Comparison of ENCODE assay signal across 33 cellular contexts in genomic region chr19:18964121-18964520, GRCh38. TPM values are rescaled to one million over a fixed set of nuclear protein-coding genes. Genes with fewer than 3 reads are reported as not detected.
"Had no signal": no experiment of that assay in that cellular context is flagged by ENCODE, and none has a peak within 500 bp of the region (broad histone marks: within the 10 kb centered on the region; RNA-seq: fewer than 3 reads in every experiment).

No MANE protein-coding gene starts in this region.

- FAIRE-seq: astrocyte, bronchial epithelial cell had no signal

- ATAC-seq: activated naive CD4-positive, alpha-beta T cell treated with anti-CD3 and anti-CD28 coated beads, Interleukin-2, amount 50 U/mL, for 72 hours; activated naive CD8-positive, alpha-beta T cell treated with anti-CD3 and anti-CD28 coated beads, Interleukin-2, amount 50 U/mL, for 24 hours; activated T-cell treated with anti-CD3 and anti-CD28 coated beads, Interleukin-2, amount 50 U/mL, for 4 hours; activated T-cell treated with anti-CD3 and anti-CD28 coated beads, Interleukin-2, amount 50 U/mL, for 72 hours; activated T-helper 17 cell treated with anti-CD3 and anti-CD28 coated beads, Interleukin-2, amount 50 U/mL, for 72 hours had no signal

- H3K4me3 ChIP-seq: adrenal gland, ascending aorta, breast epithelium, cardiac muscle cell had no signal

- H3K4me1 ChIP-seq: ascending aorta had no signal

- H3K36me3 ChIP-seq: adrenal gland, ascending aorta, brain microvascular endothelial cell, breast epithelium, cardiac muscle cell had no signal

- H3K9me3 ChIP-seq: adrenal gland, ascending aorta, breast epithelium had no signal

- H3K27me3 ChIP-seq: ascending aorta had no signal

- H3K27ac ChIP-seq: adrenal gland, ascending aorta, brain microvascular endothelial cell, breast epithelium, cardiac muscle cell had no signal

- DNase-seq: activated effector memory CD4-positive, alpha-beta T cell treated with anti-CD3 and anti-CD28 coated beads, Interleukin-2, amount 50 U/mL, for 16 hours; activated effector memory CD4-positive, alpha-beta T cell treated with Interleukin-2 at 50 U/mL for 16 hours; activated gamma-delta T cell; activated gamma-delta T cell treated with Interleukin-2 at 50 U/mL for 16 hours; activated naive CD4-positive, alpha-beta T cell; activated naive CD4-positive, alpha-beta T cell treated with anti-CD3 and anti-CD28 coated beads for 36 hours; activated naive CD4-positive, alpha-beta T cell treated with anti-CD3 and anti-CD28 coated beads, Interleukin-2, amount 10 ng/mL, durations not matched to agents 7 days and 5 days; activated naive CD4-positive, alpha-beta T cell treated with anti-CD3 and anti-CD28 coated beads, Interleukin-2, amount 50 U/mL, for 16 hours; activated naive CD4-positive, alpha-beta T cell treated with Interleukin-2 at 50 U/mL for 16 hours; activated naive CD8-positive, alpha-beta T cell treated with anti-CD3 and anti-CD28 coated beads for 36 hours; activated naive CD8-positive, alpha-beta T cell treated with anti-CD3 and anti-CD28 coated beads, Interleukin-2, amount 10 ng/mL, durations not matched to agents 7 days and 5 days; activated naive CD8-positive, alpha-beta T cell treated with anti-CD3 and anti-CD28 coated beads, Interleukin-2, amount 50 U/mL, for 24 hours; activated T-cell treated with anti-CD3 and anti-CD28 coated beads, Interleukin-2, amount 50 U/mL, for 1 hour; activated T-cell treated with anti-CD3 and anti-CD28 coated beads, Interleukin-2, amount 50 U/mL, for 24 hours; activated T-cell treated with anti-CD3 and anti-CD28 coated beads, Interleukin-2, amount 50 U/mL, for 4 hours; activated T-cell treated with anti-CD3 and anti-CD28 coated beads, Interleukin-2, amount 50 U/mL, for 48 hours; activated T-cell treated with anti-CD3 and anti-CD28 coated beads, Interleukin-2, amount 50 U/mL, for 72 hours; adrenal gland; amniotic stem cell; amygdala; anterior cingulate cortex; aorta; brain microvascular endothelial cell; caudate nucleus; central memory CD4-positive, alpha-beta T cell; cerebellar nuclear complex had no signal

RNA-seq across cellular contexts. Expression of gene HOMER3, which starts 23.1 kb away (rescaled TPM):
- total RNA-seq: activated naive CD4-positive, alpha-beta T cell treated with anti-CD3 and anti-CD28 coated beads for 36 hours; activated naive CD8-positive, alpha-beta T cell treated with anti-CD3 and anti-CD28 coated beads for 36 hours had no signal
